8 cellular contexts compared by ENCODE assay signal in genomic region chr12:18158774-18159557, GRCh38.
DNase-seq lines count a peak whose midpoint lies in the region; ATAC-seq and TF ChIP-seq lines count a peak whose summit lies in the region.

No MANE protein-coding gene starts in this region.

- intact Hi-C loops in left lung (cut with DNase I), result no loop called here

- no peak overlapping the region for H3K27ac ChIP-seq in left lung

- in situ Hi-C loops in KBM-7 (cut with MboI; ENCODE audit: low pct_unique_long_range_greater_than_20kb, low sequenced_read_pairs), result no loop called here

- H3K9me3 ChIP-seq in adipocyte (ENCODE audit: control insufficient read depth, low read length) (no peaks in the 10 kb centered on the region), left lung (peaks cover 0 to 23% of the 10 kb centered on the region in 2 donors)

- ATAC-seq in GM18505 (IDR thresholded peaks at IDR 0.05; ENCODE audit: unreplicated experiment), result peak; percentile 62
- peak; percentile 32 for ATAC-seq in left lung
- ATAC-seq in GM21447 (IDR thresholded peaks at IDR 0.05; ENCODE audit: unreplicated experiment), result no peak

- H3K4me1 ChIP-seq in adipocyte (ENCODE audit: control insufficient read depth, insufficient read depth, low read length) (no peaks in the 10 kb centered on the region), left lung (no peaks in the 10 kb centered on the region)

- no peak for TF ChIP-seq POLR2A in GM18505 (IDR thresholded peaks at IDR 0.05; ENCODE audit: borderline replicate concordance, extremely low read depth, insufficient read depth, insufficient read length)

- peak; percentile 73 for DNase-seq in DMS 273 (lab: John Stamatoyannopoulos, UW; ENCODE audit: unreplicated experiment)
- DNase-seq in DMS 273 treated with DMSO at 0.1 percent for 48 hours (lab: John Stamatoyannopoulos, UW), result no peak
- DNase-seq in KBM-7, result peak; percentile 43
- peak; percentile 68 for DNase-seq in adipocyte (ENCODE audit: low read depth)
- DNase-seq in left lung, result no peak
- no peak for DNase-seq in activated CD8-positive, alpha-beta memory T cell treated with anti-CD3 and anti-CD28 coated beads, Interleukin-2, amount 50 U/mL, for 4 hours

- H3K4me3 ChIP-seq in adipocyte (ENCODE audit: low read length) (no peak overlapping the region), left lung (no peak overlapping the region)

- H3K36me3 ChIP-seq in adipocyte (ENCODE audit: control insufficient read depth, insufficient read depth, low read length, severe bottlenecking), result no peaks in the 10 kb centered on the region
- no peaks in the 10 kb centered on the region for H3K36me3 ChIP-seq in left lung

- no peaks in the 10 kb centered on the region for H3K27me3 ChIP-seq in adipocyte (replicated peaks; ENCODE audit: control insufficient read depth, insufficient read depth, low read length)
- no peaks in the 10 kb centered on the region for H3K27me3 ChIP-seq in left lung

- H3K9ac ChIP-seq in adipocyte (ENCODE audit: low read length), result no peak overlapping the region

- TF ChIP-seq CTCF in left lung (IDR thresholded peaks at IDR 0.05), result peak; percentile 44 to 45

Comparison
In these comparisons a context has a peak if more than half of its experiments do, and no peak if none do; other contexts are left out.
1. DNase-seq: peak in DMS 273 (single experiment), KBM-7 (single experiment) and adipocyte (single experiment); none in DMS 273 treated with DMSO at 0.1 percent for 48 hours (single experiment), left lung (0 of 2) and activated CD8-positive, alpha-beta memory T cell treated with anti-CD3 and anti-CD28 coated beads, Interleukin-2, amount 50 U/mL, for 4 hours (single experiment).